Comparison of ENCODE assay signal across 13 cellular contexts in the genomic region with DNA sequence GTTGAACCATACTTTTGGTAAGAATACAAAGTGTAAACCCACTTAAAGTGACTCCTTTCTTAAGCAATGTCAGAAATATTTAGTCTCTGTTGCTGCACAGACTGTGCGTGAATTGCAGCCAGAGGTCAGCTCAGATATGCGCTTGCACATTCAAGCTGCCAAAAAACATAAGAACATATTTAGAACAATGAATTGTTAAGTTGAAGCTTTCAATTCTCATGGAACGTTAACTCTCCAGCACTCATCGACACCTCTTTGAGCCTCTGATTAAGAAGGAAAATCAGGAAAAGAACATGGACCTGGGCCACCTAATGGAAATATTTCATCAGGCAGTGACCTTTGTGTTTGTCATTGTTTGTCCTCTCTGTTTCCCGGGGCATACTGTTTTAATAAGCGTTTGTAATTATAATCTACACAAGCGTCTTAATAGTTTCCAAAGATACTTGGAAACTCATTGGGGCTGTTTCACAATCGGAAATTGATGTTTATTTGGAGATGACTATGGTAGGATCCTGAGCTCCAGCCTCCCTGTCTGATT.
DNase-seq lines count a peak whose midpoint lies in the region; ATAC-seq and TF ChIP-seq lines count a peak whose summit lies in the region.
"Had no signal": no experiment of that assay in that cellular context is flagged by ENCODE, and none has a peak within 500 bp of the region (broad histone marks: within the 10 kb centered on the region; RNA-seq: fewer than 3 reads in every experiment).

No MANE protein-coding gene starts in this region.

- H3K4me3 ChIP-seq in GM23248 (peak overlapping the region; percentile 28), subcutaneous abdominal adipose tissue (ENCODE audit: low read depth in 1 of 5, low read length in 5 of 5) (peak overlapping the region in 3 of 5 donors; percentile 40 to 61 (median 45)), prostate gland (no peak overlapping the region)
- H3K4me3 ChIP-seq: neural progenitor cell had no signal

- H3K9ac ChIP-seq in GM23248 (peak overlapping the region; percentile 69), subcutaneous abdominal adipose tissue (ENCODE audit: low read length in 5 of 5) (peak overlapping the region in 3 of 5 donors; percentile 10 to 53 (median 16))
- H3K9ac ChIP-seq: neural progenitor cell had no signal

- H3F3A ChIP-seq in GM23248 (ENCODE audit: insufficient read depth), result peaks cover 35% of the 10 kb centered on the region

- H2AFZ ChIP-seq in GM23248, result peak overlapping the region; percentile 45
- H2AFZ ChIP-seq: neural progenitor cell had no signal

- H3K27me3 ChIP-seq in GM23248 (replicated peaks; ENCODE audit: insufficient read depth) (no peaks in the 10 kb centered on the region), subcutaneous abdominal adipose tissue (ENCODE audit: control insufficient read depth in 5 of 5, insufficient read depth in 4 of 5, low read length in 5 of 5) (no peaks in the 10 kb centered on the region), prostate gland (replicated peaks; ENCODE audit: insufficient read depth) (no peaks in the 10 kb centered on the region)
- H3K27me3 ChIP-seq: neural progenitor cell had no signal

- no peaks in the 10 kb centered on the region for H3K4me1 Mint-ChIP-seq in activated T-helper 17 cell treated with anti-CD3 and anti-CD28 coated beads, Interleukin-2, amount 50 U/mL, for 72 hours
- H3K4me1 Mint-ChIP-seq: neural progenitor cell had no signal

- H4K20me1 ChIP-seq in GM23248 (ENCODE audit: insufficient read depth), result no peaks in the 10 kb centered on the region

- peaks cover 55% of the 10 kb centered on the region for H3K4me1 ChIP-seq in GM23248 (ENCODE audit: insufficient read depth)
- H3K4me1 ChIP-seq in subcutaneous abdominal adipose tissue (ENCODE audit: control insufficient read depth in 5 of 5, insufficient read depth in 5 of 5, low read length in 5 of 5), result peaks cover 10 to 32% (median 26%) of the 10 kb centered on the region in 5 donors
- H3K4me1 ChIP-seq in prostate gland (replicated peaks), result no peaks in the 10 kb centered on the region
- H3K4me1 ChIP-seq: neural progenitor cell had no signal

- H3K9me3 ChIP-seq in GM23248 (ENCODE audit: low read depth), result no peaks in the 10 kb centered on the region
- no peaks in the 10 kb centered on the region for H3K9me3 ChIP-seq in subcutaneous abdominal adipose tissue (ENCODE audit: control insufficient read depth in 5 of 5, low read length in 5 of 5)
- H3K9me3 ChIP-seq in prostate gland, result no peaks in the 10 kb centered on the region
- H3K9me3 ChIP-seq: Caco-2 had no signal

- H3K27ac ChIP-seq in GM23248 (peak overlapping the region; percentile 95), subcutaneous abdominal adipose tissue (ENCODE audit: low read depth, low read length) (peak overlapping the region; percentile 76), prostate gland (no peak overlapping the region)
- H3K27ac ChIP-seq: neural progenitor cell had no signal

- H3K9me3 Mint-ChIP-seq in activated T-helper 17 cell treated with anti-CD3 and anti-CD28 coated beads, Interleukin-2, amount 50 U/mL, for 72 hours, result no peaks in the 10 kb centered on the region
- H3K9me3 Mint-ChIP-seq: activated T-helper 2 cell treated with anti-CD3 and anti-CD28 coated beads, Interferon-gamma antibody, Interleukin-2, Interleukin-4, amounts not matched to agents 10 μg/mL and 5 μg/mL and 100 μg/mL, durations not matched to agents 14 hours and 24 hours and 36 hours had no signal

- peaks cover 21% of the 10 kb centered on the region for H3K27me3 Mint-ChIP-seq in activated T-helper 17 cell treated with anti-CD3 and anti-CD28 coated beads, Interleukin-2, amount 50 U/mL, for 72 hours

- H3K36me3 Mint-ChIP-seq in activated T-helper 17 cell treated with anti-CD3 and anti-CD28 coated beads, Interleukin-2, amount 50 U/mL, for 72 hours (ENCODE audit: low read depth), result no peaks in the 10 kb centered on the region
- H3K36me3 Mint-ChIP-seq: neural progenitor cell had no signal

- peak overlapping the region; percentile 63 for H3K4me2 ChIP-seq in GM23248 (ENCODE audit: unreplicated experiment)
- H3K4me2 ChIP-seq: neural progenitor cell had no signal

- no peak for ATAC-seq in activated T-helper 17 cell treated with anti-CD3 and anti-CD28 coated beads, Interleukin-2, amount 50 U/mL, for 72 hours (replicated peaks)

- DNase-seq in GM23248, result peak; percentile 90
- peak; percentile 96 for DNase-seq in fibroblast of gingiva (ENCODE audit: low read depth)
- DNase-seq in mucosa of gallbladder (ENCODE audit: low spot score), result peak; percentile 28
- DNase-seq in activated CD4-positive, CD25-positive, alpha-beta regulatory T cell treated with anti-CD3 and anti-CD28 coated beads, Interleukin-2, amount 50 U/mL, for 72 hours, result no peak
- DNase-seq in prostate gland (ENCODE audit: low spot score), result no peak
- DNase-seq in OCI-M1 (lab: John Stamatoyannopoulos, UW), result no peak
- DNase-seq: Caco-2; effector CD4-positive, alpha-beta T cell; trophoblast cell had no signal

- WGBS in GM23248 (ENCODE audit: low coverage in 1 of 2, low lambda C conversion rate in 2 of 2, missing lambda C conversion rate in 2 of 2), 2 experiments, result 1 to 2% methylated on average over 8 of the region's 8 CpGs
- WGBS in prostate gland, result 46% methylated on average over 8 of the region's 8 CpGs

- no peak for TF ChIP-seq POLR2A in prostate gland (IDR thresholded peaks at IDR 0.05)

- no peaks in the 10 kb centered on the region for H3K79me2 ChIP-seq in GM23248 (ENCODE audit: insufficient read depth)

- TF ChIP-seq CTCF in prostate gland (IDR thresholded peaks at IDR 0.05), result no peak

- in situ Hi-C loops in GM23248 (cut with MboI), result no loop called here

- H3K27ac Mint-ChIP-seq in activated T-helper 17 cell treated with anti-CD3 and anti-CD28 coated beads, Interleukin-2, amount 50 U/mL, for 72 hours, result no peak overlapping the region
- H3K27ac Mint-ChIP-seq: activated T-helper 2 cell treated with anti-CD3 and anti-CD28 coated beads, Interferon-gamma antibody, Interleukin-2, Interleukin-4, amounts not matched to agents 10 μg/mL and 5 μg/mL and 100 μg/mL, durations not matched to agents 14 hours and 24 hours and 36 hours; neural progenitor cell had no signal

- H3K9me2 ChIP-seq in GM23248 (ENCODE audit: insufficient read depth), result no peaks in the 10 kb centered on the region

- H3K4me3 Mint-ChIP-seq in activated T-helper 17 cell treated with anti-CD3 and anti-CD28 coated beads, Interleukin-2, amount 50 U/mL, for 72 hours, result no peak overlapping the region
- H3K4me3 Mint-ChIP-seq: neural progenitor cell had no signal

- intact Hi-C loops in prostate gland (cut with DNase I), result no loop called here

- H3K36me3 ChIP-seq in GM23248 (ENCODE audit: low read depth) (no peaks in the 10 kb centered on the region), subcutaneous abdominal adipose tissue (ENCODE audit: control insufficient read depth in 5 of 5, insufficient read depth in 5 of 5, low read length in 5 of 5) (no peaks in the 10 kb centered on the region), prostate gland (no peaks in the 10 kb centered on the region)
- H3K36me3 ChIP-seq: neural progenitor cell had no signal

Comparison
In these comparisons a context has a peak if more than half of its experiments do, and no peak if none do; other contexts are left out.
1. DNase-seq: peak in GM23248 (single experiment), fibroblast of gingiva (single experiment) and mucosa of gallbladder (single experiment); none in activated CD4-positive, CD25-positive, alpha-beta regulatory T cell treated with anti-CD3 and anti-CD28 coated beads, Interleukin-2, amount 50 U/mL, for 72 hours (single experiment), prostate gland (single experiment) and OCI-M1 (single experiment).
2. H3K27ac ChIP-seq: peak in GM23248 (single experiment) and subcutaneous abdominal adipose tissue (single experiment); none in prostate gland (0 of 2).
3. H3K4me3 ChIP-seq: peak in GM23248 (single experiment) and subcutaneous abdominal adipose tissue (3 of 5); none in prostate gland (0 of 2).